Comparison of ENCODE assay signal across 10 cellular contexts in the genomic region with DNA sequence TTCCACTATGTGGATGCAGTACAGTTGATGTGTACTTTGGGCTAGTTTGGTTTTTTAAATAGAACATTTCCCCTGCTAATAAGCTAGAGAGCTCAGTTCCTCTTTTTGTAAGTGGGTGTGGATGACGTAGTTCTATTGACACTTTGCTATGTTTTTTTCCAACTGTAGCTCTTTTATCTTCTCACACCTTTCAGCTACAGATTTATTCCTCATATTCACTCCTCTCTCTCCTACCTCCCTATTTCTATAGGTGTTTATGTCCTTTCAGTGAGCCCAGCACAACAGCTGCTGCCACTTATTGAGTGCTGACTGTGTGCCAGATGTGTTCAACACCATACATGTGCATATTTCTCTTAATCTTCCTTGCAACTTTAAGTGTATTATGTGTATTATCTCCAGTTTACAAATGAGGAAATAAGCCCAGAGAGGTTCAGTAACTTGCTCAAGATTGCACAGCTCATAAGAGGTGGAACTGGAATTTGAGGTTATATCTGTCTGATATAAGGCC.
DNase-seq lines count a peak whose midpoint lies in the region; ATAC-seq and TF ChIP-seq lines count a peak whose summit lies in the region.
"Had no signal": no experiment of that assay in that cellular context is flagged by ENCODE, and none has a peak within 500 bp of the region (broad histone marks: within the 10 kb centered on the region; RNA-seq: fewer than 3 reads in every experiment).

No MANE protein-coding gene starts in this region.

- 90 to 97% (median 95%) methylated on average over 1 of the region's 1 CpG for WGBS in ovary, 3 donors
- WGBS in testis, 2 donors, result 58 to 71% methylated on average over 1 of the region's 1 CpG

- POLR2A ChIA-PET in activated B cell treated with CpG ODN at 0.5 μM for 24 hours (lab: Charles Lee), result interaction anchor here (0.9 kb wide), 1 partner anchor 12 kb away, joined by 3 read pairs; no protein-coding TSS in a partner anchor

- peak overlapping the region; percentile 47 for H3K27ac Mint-ChIP-seq in activated B cell treated with CpG ODN at 0.5 μM for 24 hours

- CTCF ChIA-PET in activated B cell treated with CpG ODN at 0.5 μM for 24 hours (lab: Charles Lee), result no interaction called here

- peaks cover 2% of the 10 kb centered on the region for H3K9me3 Mint-ChIP-seq in activated B cell treated with CpG ODN at 0.5 μM for 24 hours

- ATAC-seq in HG03196 (IDR thresholded peaks at IDR 0.05; ENCODE audit: unreplicated experiment), result peak; percentile 98
- peak; percentile 87 for ATAC-seq in activated B cell treated with CpG ODN at 0.5 μM for 24 hours (ENCODE audit: low read depth)

- H3K36me3 ChIP-seq in GM06990 (ENCODE audit: control insufficient read depth, insufficient read depth, low read length) (no peaks in the 10 kb centered on the region), ovary (no peaks in the 10 kb centered on the region), testis (ENCODE audit: low read depth, missing control alignments) (no peaks in the 10 kb centered on the region)

- no peaks in the 10 kb centered on the region for H3K27me3 Mint-ChIP-seq in activated B cell treated with CpG ODN at 0.5 μM for 24 hours

- TF ChIP-seq EP300 in ovary (IDR thresholded peaks at IDR 0.05), result no peak

- TF ChIP-seq POLR2A in ovary (IDR thresholded peaks at IDR 0.05), result no peak
- TF ChIP-seq POLR2A in testis (IDR thresholded peaks at IDR 0.05), result no peak

- peaks cover 13% of the 10 kb centered on the region for H3K36me3 Mint-ChIP-seq in activated B cell treated with CpG ODN at 0.5 μM for 24 hours (ENCODE audit: low read depth)

- no peaks in the 10 kb centered on the region for H3K4me1 ChIP-seq in ovary (ENCODE audit: insufficient read depth)
- H3K4me1 ChIP-seq in testis, result peaks cover 17% of the 10 kb centered on the region

- H3K4me3 Mint-ChIP-seq in activated B cell treated with CpG ODN at 0.5 μM for 24 hours, result no peak overlapping the region

- H3K27me3 ChIP-seq in GM06990 (replicated peaks; ENCODE audit: control insufficient read depth, insufficient read depth, low read length) (no peaks in the 10 kb centered on the region), ovary (no peaks in the 10 kb centered on the region), testis (no peaks in the 10 kb centered on the region)

- no peak for TF ChIP-seq CTCF in GM06990 (IDR thresholded peaks at IDR 0.05; ENCODE audit: insufficient read depth, low read length, poor library complexity, severe bottlenecking)
- TF ChIP-seq CTCF in GM20000 (IDR thresholded peaks at IDR 0.05; ENCODE audit: extremely low read depth, missing control alignments), result no peak
- no peak for TF ChIP-seq CTCF in activated B cell treated with CpG ODN at 0.5 μM for 24 hours (IDR thresholded peaks at IDR 0.05)
- no peak for TF ChIP-seq CTCF in ovary (IDR thresholded peaks at IDR 0.05)
- no peak for TF ChIP-seq CTCF in testis (IDR thresholded peaks at IDR 0.05)

- peaks cover 27% of the 10 kb centered on the region for H3K4me1 Mint-ChIP-seq in activated B cell treated with CpG ODN at 0.5 μM for 24 hours

- H3K27ac ChIP-seq in ovary (no peak overlapping the region), testis (no peak overlapping the region)

- H3K9me3 ChIP-seq in ovary (no peaks in the 10 kb centered on the region), testis (no peaks in the 10 kb centered on the region)

- H3K4me3 ChIP-seq in GM06990 (replicated peaks; ENCODE audit: low read depth, low read length) (no peak overlapping the region), ovary (no peak overlapping the region), testis (no peak overlapping the region)

- intact Hi-C loops in activated B cell treated with CpG ODN at 0.5 μM for 24 hours (cut with micrococcal nuclease), result loop anchor here (5.0 kb wide), 1 partner anchor 282 kb away; no protein-coding TSS in a partner anchor
- intact Hi-C loops in ovary (cut with DNase I), result no loop called here
- intact Hi-C loops in testis (cut with DNase I; ENCODE audit: low total_unique reads), result no loop called here

- peak; percentile 66 for DNase-seq in GM06990 (ENCODE audit: extremely low read depth, insufficient read length)
- DNase-seq in GM20000 (ENCODE audit: low spot score), result peak; percentile 86
- no peak for DNase-seq in activated B cell treated with CpG ODN at 0.5 μM for 24 hours
- DNase-seq in NCI-H446 (lab: John Stamatoyannopoulos, UW), result no peak
- no peak for DNase-seq in ovary
- no peak for DNase-seq in testis
- no peak for DNase-seq in NCI-H1092 treated with DMSO at 0.1 percent for 48 hours (lab: John Stamatoyannopoulos, UW)
- DNase-seq: activated CD4-positive, alpha-beta T cell treated with anti-CD3 and anti-CD28 coated beads, Interleukin-2, amount 50 U/mL, for 1 hour; DMS 273 treated with DMSO at 0.1 percent for 48 hours had no signal

Comparison
In these comparisons a context has a peak if more than half of its experiments do, and no peak if none do; other contexts are left out.
1. DNase-seq: peak in GM06990 (single experiment) and GM20000 (single experiment); none in activated B cell treated with CpG ODN at 0.5 μM for 24 hours (single experiment), NCI-H446 (0 of 2), ovary (0 of 5), testis (single experiment) and NCI-H1092 treated with DMSO at 0.1 percent for 48 hours (single experiment).